Comparison of ENCODE assay signal across 11 cellular contexts in the genomic region with DNA sequence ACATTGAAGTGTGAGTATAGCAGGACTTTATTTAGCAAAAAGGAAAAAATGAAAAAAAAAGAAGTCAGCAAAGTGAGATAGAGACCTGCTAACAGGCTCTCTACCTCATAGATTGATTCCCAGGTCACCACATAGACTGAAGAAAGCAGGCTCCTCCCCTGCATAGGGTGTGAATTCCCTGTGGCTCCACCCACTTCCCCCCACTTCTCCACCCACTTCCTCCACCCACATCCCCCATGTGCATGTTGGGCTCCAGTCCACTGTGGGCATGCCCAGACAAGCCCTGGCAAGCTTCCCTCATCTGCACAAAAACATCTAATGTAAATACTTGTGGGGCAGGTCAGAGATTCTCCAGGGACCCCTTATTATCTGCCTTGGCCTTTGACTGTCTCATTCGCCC.
DNase-seq lines count a peak whose midpoint lies in the region; ATAC-seq and TF ChIP-seq lines count a peak whose summit lies in the region.
"Had no signal": no experiment of that assay in that cellular context is flagged by ENCODE, and none has a peak within 500 bp of the region (broad histone marks: within the 10 kb centered on the region; RNA-seq: fewer than 3 reads in every experiment).

No MANE protein-coding gene starts in this region.

- no peaks in the 10 kb centered on the region for H3K4me1 Mint-ChIP-seq in osteocyte (ENCODE audit: unreplicated experiment)

- peak; percentile 70 for ATAC-seq in GM21360 (IDR thresholded peaks at IDR 0.05; ENCODE audit: unreplicated experiment)
- ATAC-seq in GM21737 (IDR thresholded peaks at IDR 0.05; ENCODE audit: unreplicated experiment): no peak
- ATAC-seq in GM19351 (IDR thresholded peaks at IDR 0.05; ENCODE audit: unreplicated experiment): no peak
- ATAC-seq: K562 had no signal

- in situ Hi-C loops in Caki2 (cut with HindIII; ENCODE audit: low pct_unique_long_range_greater_than_20kb, low sequenced_read_pairs): no loop called here

- no peak overlapping the region for H3K4me3 ChIP-seq in adrenal gland
- H3K4me3 ChIP-seq: K562 had no signal

- DNase-seq in Caki2 (ENCODE audit: low read depth) (peak; percentile 33), RPMI8226 (peak; percentile 2), fibroblast of the conjunctiva (ENCODE audit: low read depth) (peak; percentile 13), adrenal gland (no peak), osteocyte (ENCODE audit: extremely low spot score, unreplicated experiment) (no peak)
- DNase-seq: NK-92 treated with Interleukin-12 subunit alpha and Interleukin-12 subunit beta, amount 100 ng/mL, for 24 hours; stimulated activated CD4-positive, alpha-beta T cell treated with anti-CD3 and anti-CD28 coated beads, Interleukin-1b, Interleukin-23, amount 100 ng/mL, for 48 hours had no signal

- H3K27ac ChIP-seq in adrenal gland: no peak overlapping the region

- no peaks in the 10 kb centered on the region for H3K36me3 Mint-ChIP-seq in osteocyte (ENCODE audit: unreplicated experiment)

- no peak overlapping the region for H3K4me3 Mint-ChIP-seq in osteocyte (ENCODE audit: unreplicated experiment)

- TF ChIP-seq POLR2A in adrenal gland (IDR thresholded peaks at IDR 0.05): no peak

- peaks cover 8% of the 10 kb centered on the region for H3K9me3 Mint-ChIP-seq in osteocyte (ENCODE audit: unreplicated experiment)

- intact Hi-C loops in adrenal gland (cut with DNase I): no loop called here

- H3K4me1 ChIP-seq in adrenal gland (replicated peaks in 1 of 2): no peaks in the 10 kb centered on the region

- no peaks in the 10 kb centered on the region for H3K36me3 ChIP-seq in adrenal gland (replicated peaks in 1 of 2)

- no peaks in the 10 kb centered on the region for H3K27me3 ChIP-seq in adrenal gland

- WGBS in adrenal gland, 4 donors: 30 to 50% (median 37%) methylated on average over 1 of the region's 1 CpG

- no peak overlapping the region for H3K27ac Mint-ChIP-seq in osteocyte (ENCODE audit: unreplicated experiment)

- H3K27me3 Mint-ChIP-seq in osteocyte (ENCODE audit: unreplicated experiment): no peaks in the 10 kb centered on the region

- no peaks in the 10 kb centered on the region for H3K9me3 ChIP-seq in adrenal gland (replicated peaks in 1 of 3)

- TF ChIP-seq CTCF in adrenal gland (IDR thresholded peaks at IDR 0.05) (no peak), osteocyte (IDR thresholded peaks at IDR 0.05) (no peak)

Comparison
In these comparisons a context has a peak if more than half of its experiments do, and no peak if none do; other contexts are left out.
1. DNase-seq: peak in Caki2 (single experiment), RPMI8226 (single experiment) and fibroblast of the conjunctiva (single experiment); none in adrenal gland (0 of 7) and osteocyte (single experiment).